ENCODE assay signal across 31 cellular contexts in the genomic region with DNA sequence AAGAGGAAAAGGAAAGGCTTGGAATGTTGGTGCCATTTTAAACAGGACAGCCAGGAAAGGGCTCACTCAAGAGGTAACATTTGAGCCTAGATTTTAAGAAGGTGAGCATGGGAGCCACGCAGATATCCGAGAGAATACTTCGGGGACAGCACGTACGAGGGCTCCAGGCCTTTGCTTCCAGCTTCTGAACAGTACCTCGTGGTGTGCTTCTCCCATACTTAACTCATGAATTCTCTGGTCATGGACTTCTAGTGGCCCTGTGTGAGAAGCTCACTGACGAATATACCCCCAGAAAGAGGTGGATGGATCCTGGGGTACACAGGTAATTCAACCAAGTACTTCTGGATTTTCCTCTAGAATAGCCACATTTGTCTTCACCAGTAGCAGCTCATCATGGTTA. TPM values are rescaled to one million over a fixed set of nuclear protein-coding genes. Genes with fewer than 3 reads are reported as not detected.
A peak's percentile ranks its signal among the peaks of the same experiment; 100 is the strongest.
DNase-seq lines count a peak whose midpoint lies in the region; ATAC-seq, FAIRE-seq and TF ChIP-seq lines count a peak whose summit lies in the region.
"Had no signal": no experiment of that assay in that cellular context is flagged by ENCODE, and none has a peak within 500 bp of the region (broad histone marks: within the 10 kb centered on the region; RNA-seq: fewer than 3 reads in every experiment).

No MANE protein-coding gene starts in this region.

- H3K4me1 ChIP-seq in GM23338 (ENCODE audit: insufficient read depth) (no peaks in the 10 kb centered on the region), K562 (replicated peaks in 1 of 2; ENCODE audit: control insufficient read depth in 2 of 2, insufficient read depth in 2 of 2, low read length in 2 of 2) (peaks cover 0 to 4% of the 10 kb centered on the region in 2 experiments; a peak in 1 of 5 replicates), GM23248 (ENCODE audit: insufficient read depth) (peaks cover 17% of the 10 kb centered on the region)
- H3K4me1 ChIP-seq: BE2C, BLaER1 had no signal

- POLR2A ChIA-PET in K562 (lab: Yijun Ruan, JAX), result interaction anchor here (1.0 kb wide), 1 partner anchor 10 kb away, joined by 3 read pairs; no protein-coding TSS in a partner anchor

- H3K79me2 ChIP-seq in GM23338 (replicated peaks; ENCODE audit: insufficient read depth) (no peaks in the 10 kb centered on the region), K562 (ENCODE audit: control insufficient read depth, insufficient read depth, low read length) (no peaks in the 10 kb centered on the region), GM23248 (ENCODE audit: insufficient read depth) (no peaks in the 10 kb centered on the region)

- H3K27me3 ChIP-seq in GM23338 (ENCODE audit: insufficient read depth), result no peaks in the 10 kb centered on the region
- no peaks in the 10 kb centered on the region; a peak in 1 of 5 replicates for H3K27me3 ChIP-seq in K562 (ENCODE audit: control insufficient read depth in 2 of 2, insufficient read depth in 2 of 2, low read length in 2 of 2)
- no peaks in the 10 kb centered on the region for H3K27me3 ChIP-seq in GM23248 (replicated peaks; ENCODE audit: insufficient read depth)
- H3K27me3 ChIP-seq: BLaER1 had no signal

- ATAC-seq in GM23338 (no peak), K562 (peak; percentile 66), GM21717 (IDR thresholded peaks at IDR 0.05; ENCODE audit: unreplicated experiment) (no peak)
- ATAC-seq: GM12878 had no signal

- TF ChIP-seq EP300 in K562 (IDR thresholded peaks at IDR 0.05; ENCODE audit: low read length), result no peak

- H3K9me3 ChIP-seq in K562 (replicated peaks; ENCODE audit: control insufficient read depth, insufficient read depth, low read depth, low read length) (no peaks in the 10 kb centered on the region), GM23248 (ENCODE audit: low read depth) (no peaks in the 10 kb centered on the region)
- H3K9me3 ChIP-seq: BE2C had no signal

- H3K9me3 Mint-ChIP-seq in GM23338, result peaks cover 6% of the 10 kb centered on the region; the same call in 1 of the 3 replicates
- H3K9me3 Mint-ChIP-seq: CD4-positive, alpha-beta memory T cell; CD8-positive, alpha-beta memory T cell had no signal

- H3K9me2 ChIP-seq in GM23338 (ENCODE audit: insufficient read depth) (peaks cover 4% of the 10 kb centered on the region; the same call in 1 of the 2 replicates), GM23248 (ENCODE audit: insufficient read depth) (no peaks in the 10 kb centered on the region)

- no TSS peak for BruUV-seq in K562 (replicated peaks; lab: Mats Ljungman, UMichigan)

- H3K36me3 ChIP-seq in GM23338 (ENCODE audit: insufficient read depth), result no peaks in the 10 kb centered on the region
- H3K36me3 ChIP-seq in K562 (ENCODE audit: control insufficient read depth, insufficient read depth, low read length), result no peaks in the 10 kb centered on the region
- no peaks in the 10 kb centered on the region for H3K36me3 ChIP-seq in GM23248 (ENCODE audit: low read depth)
- H3K36me3 ChIP-seq: BE2C, BLaER1 had no signal

- no peak overlapping the region for H3K9ac ChIP-seq in K562 (ENCODE audit: insufficient read depth in 1 of 2, low read depth in 2 of 2, low read length in 2 of 2)
- no peak overlapping the region for H3K9ac ChIP-seq in GM23248
- H3K9ac ChIP-seq: BLaER1 had no signal

- H4K20me1 ChIP-seq in GM23338 (replicated peaks; ENCODE audit: insufficient read depth) (no peaks in the 10 kb centered on the region), K562 (replicated peaks; ENCODE audit: control insufficient read depth, insufficient read depth, low read length) (no peaks in the 10 kb centered on the region), GM23248 (ENCODE audit: insufficient read depth) (no peaks in the 10 kb centered on the region)
- H4K20me1 ChIP-seq: BLaER1 had no signal

- peaks cover 8% of the 10 kb centered on the region for H3K4me1 Mint-ChIP-seq in GM23338

- peaks cover 2% of the 10 kb centered on the region; the same call in 1 of the 3 replicates for H3K36me3 Mint-ChIP-seq in GM23338 (ENCODE audit: low read depth)
- H3K36me3 Mint-ChIP-seq: CD14-positive monocyte; CD4-positive, alpha-beta memory T cell; CD4-positive, CD25-positive, alpha-beta regulatory T cell; CD8-positive, alpha-beta memory T cell had no signal

- no peak overlapping the region for H3K4me3 Mint-ChIP-seq in GM23338
- H3K4me3 Mint-ChIP-seq: CD14-positive monocyte; CD4-positive, alpha-beta memory T cell; CD4-positive, CD25-positive, alpha-beta regulatory T cell; CD8-positive, alpha-beta memory T cell had no signal

- H3K9me1 ChIP-seq in K562 (ENCODE audit: control insufficient read depth, insufficient read depth, low read length), result no peaks in the 10 kb centered on the region

- TF ChIP-seq CTCF in GM23338 (conservative IDR thresholded peaks at IDR 0.05; ENCODE audit: low read depth in 2 of 2) (no peak), K562 (IDR thresholded peaks at IDR 0.05 in 2 of 3, conservative IDR thresholded peaks at IDR 0.05 in 1 of 3; ENCODE audit: insufficient read depth in 2 of 3, low read depth in 1 of 3, low read length in 3 of 3) (no peak)

- no peak overlapping the region for H3K4me2 ChIP-seq in GM23338
- H3K4me2 ChIP-seq in K562 (ENCODE audit: insufficient read depth, low read length), result peak overlapping the region; percentile 49
- no peak overlapping the region for H3K4me2 ChIP-seq in GM23248 (ENCODE audit: unreplicated experiment)
- H3K4me2 ChIP-seq: BLaER1 had no signal

- peak overlapping the region; percentile 67; the same call in 1 of the 2 replicates for H2AFZ ChIP-seq in GM23338
- H2AFZ ChIP-seq in K562 (ENCODE audit: low read depth, low read length), result peak overlapping the region; percentile 82
- no peak overlapping the region for H2AFZ ChIP-seq in GM23248

- no peaks in the 10 kb centered on the region for H3K27me3 Mint-ChIP-seq in GM23338 (ENCODE audit: insufficient read depth, low read depth, poor library complexity)

- in situ Hi-C loops in K562 (cut with MboI), result no loop called here
- in situ Hi-C loops in GM23248 (cut with MboI), result no loop called here

- DNase-seq in GM23338 (ENCODE audit: low spot score), result no peak
- no peak for DNase-seq in H54 (ENCODE audit: insufficient read length, low spot score)
- no peak for DNase-seq in K562 (ENCODE audit: extremely low read depth in 1 of 4, low spot score in 3 of 4)
- no peak for DNase-seq in LoVo (ENCODE audit: low spot score)
- no peak for DNase-seq in GM23248
- DNase-seq: 8988T; ACHN; BE2C; C1 segment of cervical spinal cord; CD4-positive, alpha-beta memory T cell; CD4-positive, CD25-positive, alpha-beta regulatory T cell; CD8-positive, alpha-beta memory T cell; COR-L47; DMS 273 treated with DMSO at 0.1 percent for 48 hours; DMS153; DMS53; DMS79; DND-41; EL; GDM1 had no signal

- FAIRE-seq in H54 (lab: Jason Lieb, UNC) (peak; percentile 15), K562 (lab: Jason Lieb, UNC) (no peak)
- FAIRE-seq: A204.1, GM12878, GM12892, GM18507 had no signal

- CTCF ChIA-PET in K562 (lab: Yijun Ruan, JAX; ENCODE audit: low intra/inter-chr PET ratio), result no interaction called here

- 5% methylated on average over 7 of the region's 7 CpGs for WGBS in K562 (ENCODE audit: insufficient coverage, low coverage, missing lambda C conversion rate)
- WGBS in GM23248 (ENCODE audit: low coverage in 1 of 2, low lambda C conversion rate in 2 of 2, missing lambda C conversion rate in 2 of 2), 2 experiments, result 91 to 92% methylated on average over 7 of the region's 7 CpGs

- H3K27ac ChIP-seq in GM23338 (ENCODE audit: low read depth) (no peak overlapping the region), K562 (ENCODE audit: extremely low read depth, low read depth, low read length) (no peak overlapping the region), GM23248 (no peak overlapping the region)
- H3K27ac ChIP-seq: BLaER1 had no signal

- TF ChIP-seq RAD21 in K562 (CRISPR knock-in tag; conservative IDR thresholded peaks at IDR 0.05 in 1 of 2, IDR thresholded peaks at IDR 0.05 in 1 of 2), result no peak

- H3K4me3 ChIP-seq in GM23338 (no peak overlapping the region), K562 (no peak overlapping the region), GM23248 (no peak overlapping the region)
- H3K4me3 ChIP-seq: BLaER1, GM12878 had no signal

- intact Hi-C loops in K562 (cut with micrococcal nuclease), result no loop called here

- no peak for TF ChIP-seq POLR2A in H54 (IDR thresholded peaks at IDR 0.05; ENCODE audit: low read depth, low read length)
- TF ChIP-seq POLR2A in K562 (conservative IDR thresholded peaks at IDR 0.05), result no peak

- H3F3A ChIP-seq in GM23338 (replicated peaks; ENCODE audit: low read depth) (no peaks in the 10 kb centered on the region), GM23248 (ENCODE audit: insufficient read depth) (peaks cover 19% of the 10 kb centered on the region)

- no peak overlapping the region for H3K27ac Mint-ChIP-seq in GM23338
- H3K27ac Mint-ChIP-seq: CD4-positive, alpha-beta memory T cell; CD4-positive, CD25-positive, alpha-beta regulatory T cell; CD8-positive, alpha-beta memory T cell had no signal

RNA-seq across cellular contexts. Expression of gene VIT, which starts 2.7 kb away (rescaled TPM):
- not detected in 2 replicates for total RNA-seq in GM23338 (2014; rRNA removed; shearing (Covaris generic))
- polyA plus RNA-seq in GM23338 (2016; fragmentation: Nextera tagmentation; extraction: Ambion mirVana), result not detected in 2 replicates
- not detected in 2 replicates for total RNA-seq in K562 (2011; cell fraction: chromatin; rRNA removed; ENCODE audit: low replicate concordance)
- total RNA-seq in K562 (2011; cell fraction: nucleolus; rRNA removed), result not detected in 2 replicates
- not detected in 2 replicates for total RNA-seq in K562 (2011; cell fraction: nucleoplasm; rRNA removed)
- not detected in 2 replicates for total RNA-seq in K562 (2014; rRNA removed)
- not detected in 2 replicates for total RNA-seq in K562 (2014; rRNA removed; fragmentation: Illumina TruSeq; extraction: Trizol)
- total RNA-seq in K562 (2015; rRNA removed; fragmentation: Illumina TruSeq; extraction: Trizol), result not detected in 2 replicates
- not detected in 2 replicates for total RNA-seq in K562 (2021)
- not detected in 2 replicates for polyA plus RNA-seq in K562 (2011; rRNA removed)
- not detected in 2 replicates for polyA plus RNA-seq in K562 (2011; cell fraction: cytosol; rRNA removed)
- not detected in 2 replicates for polyA plus RNA-seq in K562 (2011; cell fraction: nucleus; rRNA removed)
- polyA plus RNA-seq in K562 (2012), result not detected in 2 replicates
- polyA plus RNA-seq in K562 (2014; fragmentation: Illumina TruSeq; extraction: Trizol), result not detected in 2 replicates
- polyA plus RNA-seq in K562 (2014; fragmentation: Nextera tagmentation; extraction: Ambion mirVana), result not detected
- not detected in 2 replicates for polyA plus RNA-seq in K562 (2014; rRNA removed)
- not detected in 2 replicates for polyA minus RNA-seq in K562 (2011; rRNA and poly(A)+ RNA removed)
- not detected in 2 replicates for polyA minus RNA-seq in K562 (2011; cell fraction: cytosol; rRNA and poly(A)+ RNA removed)
- polyA minus RNA-seq in K562 (2011; cell fraction: nucleus; rRNA and poly(A)+ RNA removed), result not detected in 2 replicates
- 0.22 TPM in 1 of 2 replicates, not detected in the other for total RNA-seq in GM23248 (2014; rRNA removed; shearing (Covaris generic))
- 0.31 TPM in 1 of 2 replicates, not detected in the other for polyA plus RNA-seq in GM23248 (2016; fragmentation: Nextera tagmentation; extraction: Ambion mirVana)
- total RNA-seq: A673; CD4-positive, alpha-beta memory T cell; CD4-positive, CD25-positive, alpha-beta regulatory T cell; CD8-positive, alpha-beta memory T cell; Daoy; G401; GM12878 had no signal
- polyA plus RNA-seq: AG04450; CD14-positive monocyte; CD4-positive, alpha-beta memory T cell; CD4-positive, CD25-positive, alpha-beta regulatory T cell had no signal
